Comparison of ENCODE assay signal across 1 cellular context in genomic region chr22:25451480-25452114, GRCh38.
TF ChIP-seq lines count a peak whose summit lies in the region.

No MANE protein-coding gene starts in this region.

TF ChIP-seq in endothelial cell of umbilical vein, 7 proteins besides CTCF, POLR2A, EP300 and RAD21 (continued from another document):
- TF ChIP-seq, protein P1, sequence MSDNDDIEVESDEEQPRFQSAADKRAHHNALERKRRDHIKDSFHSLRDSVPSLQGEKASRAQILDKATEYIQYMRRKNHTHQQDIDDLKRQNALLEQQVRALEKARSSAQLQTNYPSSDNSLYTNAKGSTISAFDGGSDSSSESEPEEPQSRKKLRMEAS (IDR thresholded peaks at IDR 0.05; ENCODE audit: insufficient read depth, insufficient read length), result no peak
- TF ChIP-seq JUN (IDR thresholded peaks at IDR 0.05; ENCODE audit: borderline replicate concordance, insufficient read depth, insufficient read length, low read depth) (no peak), MYC (IDR thresholded peaks at IDR 0.05; ENCODE audit: low read depth, low read length) (no peak), FOS (IDR thresholded peaks at IDR 0.05; ENCODE audit: borderline replicate concordance, insufficient read depth, low read length) (no peak)
